ENCODE assay signal across 9 cellular contexts in genomic region chr18:10454800-10455550, GRCh38. TPM values are rescaled to one million over a fixed set of nuclear protein-coding genes. Genes with fewer than 3 reads are reported as not detected.
DNase-seq lines count a peak whose midpoint lies in the region; ATAC-seq and TF ChIP-seq lines count a peak whose summit lies in the region.
"Had no signal": no experiment of that assay in that cellular context is flagged by ENCODE, and none has a peak within 500 bp of the region (broad histone marks: within the 10 kb centered on the region; RNA-seq: fewer than 3 reads in every experiment).

No MANE protein-coding gene starts in this region.

- H3K79me2 ChIP-seq in parathyroid adenoma: no peaks in the 10 kb centered on the region

- H3K27ac Mint-ChIP-seq in CD8-positive, alpha-beta memory T cell: peak overlapping the region in 1 of 8 donors; percentile 36

- TF ChIP-seq CTCF in Panc1 (IDR thresholded peaks at IDR 0.05) (no peak), fibroblast of pulmonary artery (IDR thresholded peaks at IDR 0.05; ENCODE audit: low read length, missing control alignments) (no peak), parathyroid adenoma (IDR thresholded peaks at IDR 0.05) (no peak)

- DNase-seq in DMS53 (lab: John Stamatoyannopoulos, UW) (peak; percentile 83), Panc1 (ENCODE audit: low read depth, low spot score) (no peak), fibroblast of pulmonary artery (ENCODE audit: low read depth) (no peak), COLO829 (ENCODE audit: low spot score) (no peak)
- DNase-seq in CD8-positive, alpha-beta memory T cell: no peak

- H3K9me3 ChIP-seq in Panc1 (ENCODE audit: control insufficient read depth, insufficient read depth, low read depth, low read length) (no peaks in the 10 kb centered on the region), parathyroid adenoma (ENCODE audit: control insufficient read depth, low read length) (no peaks in the 10 kb centered on the region)
- H3K9me3 ChIP-seq in CD8-positive, alpha-beta memory T cell (ENCODE audit: low read length): no peaks in the 10 kb centered on the region

- peak overlapping the region; percentile 89 for H2AFZ ChIP-seq in parathyroid adenoma

- peaks cover 43 to 67% of the 10 kb centered on the region in 2 donors for H3K27me3 Mint-ChIP-seq in CD8-positive, alpha-beta memory T cell

- H3K4me3 ChIP-seq in Panc1 (ENCODE audit: low read depth in 2 of 2, low read length in 2 of 2) (peak overlapping the region; percentile 32 to 42), fibroblast of pulmonary artery (replicated peaks; ENCODE audit: low read depth, low read length) (peak overlapping the region; percentile 29), parathyroid adenoma (ENCODE audit: low read depth, low read length) (peak overlapping the region; percentile 55)
- H3K4me3 ChIP-seq in CD8-positive, alpha-beta memory T cell (ENCODE audit: low read length): no peak overlapping the region

- H3K27me3 ChIP-seq in Panc1 (ENCODE audit: control insufficient read depth, insufficient read depth, low read length) (peaks cover 47% of the 10 kb centered on the region), parathyroid adenoma (ENCODE audit: control insufficient read depth, insufficient read depth, low read length) (no peaks in the 10 kb centered on the region)
- peaks cover 10% of the 10 kb centered on the region for H3K27me3 ChIP-seq in CD8-positive, alpha-beta memory T cell (ENCODE audit: insufficient read depth, low read length, poor library complexity, severe bottlenecking)

- H3K9me3 Mint-ChIP-seq in CD8-positive, alpha-beta memory T cell: peaks cover 0 to 4% (median 2%) of the 10 kb centered on the region in 5 donors

- in situ Hi-C loops in Panc1 (cut with HindIII; ENCODE audit: low pct_unique_long_range_greater_than_20kb, low sequenced_read_pairs): no loop called here

- peak; percentile 88 for ATAC-seq in Panc1
- no peak for ATAC-seq in GM21360 (IDR thresholded peaks at IDR 0.05; ENCODE audit: unreplicated experiment)
- no peak for ATAC-seq in HG03135 (IDR thresholded peaks at IDR 0.05; ENCODE audit: unreplicated experiment)

- H3K27ac ChIP-seq in Panc1 (ENCODE audit: low read length): no peak overlapping the region
- H3K27ac ChIP-seq in parathyroid adenoma: no peak overlapping the region
- no peak overlapping the region for H3K27ac ChIP-seq in CD8-positive, alpha-beta memory T cell (ENCODE audit: low read depth, low read length)

- H3K4me1 ChIP-seq in Panc1 (ENCODE audit: control insufficient read depth, insufficient read depth, low read length) (no peaks in the 10 kb centered on the region), parathyroid adenoma (peaks cover 3% of the 10 kb centered on the region)
- no peaks in the 10 kb centered on the region for H3K4me1 ChIP-seq in CD8-positive, alpha-beta memory T cell (ENCODE audit: insufficient read depth, low read length)

- no TSS peak for BruUV-seq in Panc1 (replicated peaks; lab: Mats Ljungman, UMichigan)

- no peaks in the 10 kb centered on the region for H3K36me3 ChIP-seq in Panc1 (ENCODE audit: control insufficient read depth, insufficient read depth, low read length)
- no peaks in the 10 kb centered on the region for H3K36me3 ChIP-seq in parathyroid adenoma (ENCODE audit: control insufficient read depth, insufficient read depth, low read length)
- no peaks in the 10 kb centered on the region for H3K36me3 ChIP-seq in CD8-positive, alpha-beta memory T cell (ENCODE audit: insufficient read depth, low read length)

- H3K36me3 Mint-ChIP-seq in CD8-positive, alpha-beta memory T cell: no peaks in the 10 kb centered on the region

- peak overlapping the region; percentile 59 for H3K4me2 ChIP-seq in parathyroid adenoma (ENCODE audit: low read length)

- no peak overlapping the region for H3K9ac ChIP-seq in parathyroid adenoma

- intact Hi-C loops in Panc1 (cut with micrococcal nuclease; ENCODE audit: unreplicated experiment): no loop called here

- peak overlapping the region in 3 of 7 donors; percentile 22 to 45 (median 44) for H3K4me3 Mint-ChIP-seq in CD8-positive, alpha-beta memory T cell

- peaks cover 1 to 5% (median 4%) of the 10 kb centered on the region in 3 donors for H3K4me1 Mint-ChIP-seq in CD8-positive, alpha-beta memory T cell

- POLR2A ChIA-PET in Panc1 (lab: Charles Lee): no interaction called here
- POLR2A ChIA-PET in CD8-positive, alpha-beta memory T cell (lab: Charles Lee): no interaction called here

- CTCF ChIA-PET in Panc1 (lab: Charles Lee): no interaction called here
- CTCF ChIA-PET in CD8-positive, alpha-beta memory T cell (lab: Charles Lee): no interaction called here

RNA-seq across cellular contexts. Expression of gene APCDD1, which starts 0.5 kb away (rescaled TPM):
- total RNA-seq in Panc1 (2021; ENCODE audit: unreplicated experiment): 0.36 TPM
- polyA plus RNA-seq in Panc1 (2012; ENCODE audit: insufficient read length): 0.19 TPM
- total RNA-seq in CD8-positive, alpha-beta memory T cell: not detected
- polyA plus RNA-seq in CD8-positive, alpha-beta memory T cell: not detected
- total RNA-seq: lung microvascular endothelial cell had no signal
